1 cellular context compared by ENCODE assay signal in genomic region chr17:66897141-66897540, GRCh38.
TF ChIP-seq lines count a peak whose summit lies in the region.

No MANE protein-coding gene starts in this region.

TF ChIP-seq in H1, 55 proteins besides CTCF, POLR2A, EP300 and RAD21:
- TF ChIP-seq SRF (IDR thresholded peaks at IDR 0.05; ENCODE audit: low read depth, low read length): no peak
- no peak for TF ChIP-seq CEBPB (IDR thresholded peaks at IDR 0.05; ENCODE audit: low read depth, low read length)
- TF ChIP-seq TEAD4 (IDR thresholded peaks at IDR 0.05; ENCODE audit: low read depth, low read length): no peak
- TF ChIP-seq TAF1 (IDR thresholded peaks at IDR 0.05; ENCODE audit: low read depth, low read length): no peak
- TF ChIP-seq KDM1A (IDR thresholded peaks at IDR 0.05; ENCODE audit: borderline replicate concordance, low read length): no peak
- TF ChIP-seq SP2 (IDR thresholded peaks at IDR 0.05; ENCODE audit: low read length): no peak
- no peak for TF ChIP-seq KDM4A (IDR thresholded peaks at IDR 0.05; ENCODE audit: low read depth, low read length, severe bottlenecking)
- no peak for TF ChIP-seq CHD2 (IDR thresholded peaks at IDR 0.05; ENCODE audit: low read length)
- no peak for TF ChIP-seq CBX8 (IDR thresholded peaks at IDR 0.05; ENCODE audit: borderline replicate concordance, low read depth, low read length)
- TF ChIP-seq NANOG (IDR thresholded peaks at IDR 0.05; ENCODE audit: insufficient read depth, low read depth, low read length, poor library complexity, severe bottlenecking): no peak
- TF ChIP-seq ZNF274 (IDR thresholded peaks at IDR 0.05; ENCODE audit: borderline replicate concordance, extremely low read depth, low read length): no peak
- TF ChIP-seq SIRT6 (IDR thresholded peaks at IDR 0.05; ENCODE audit: low read length): no peak
- TF ChIP-seq HDAC2 (IDR thresholded peaks at IDR 0.05; ENCODE audit: borderline replicate concordance in 1 of 2, low read depth in 2 of 2, low read length in 2 of 2): no peak
- no peak for TF ChIP-seq CREB1 (IDR thresholded peaks at IDR 0.05)
